In genomic region chr17:68777243-68777855, GRCh38 we compare ENCODE assay signal across 1 cellular context.
TF ChIP-seq lines count a peak whose summit lies in the region.

No MANE protein-coding gene starts in this region.

TF ChIP-seq in HepG2, 621 proteins besides CTCF, POLR2A, EP300 and RAD21 (continued from another document and continues in another):
- no peak for TF ChIP-seq KIAA2018 (CRISPR knock-in tag; IDR thresholded peaks at IDR 0.05; ENCODE audit: borderline replicate concordance)
- no peak for TF ChIP-seq ZNF317 (CRISPR knock-in tag; IDR thresholded peaks at IDR 0.05)
- no peak for TF ChIP-seq NONO (IDR thresholded peaks at IDR 0.05)
- no peak for TF ChIP-seq NONO (CRISPR knock-in tag; conservative IDR thresholded peaks at IDR 0.05)
- TF ChIP-seq SMARCC2 (IDR thresholded peaks at IDR 0.05) = no peak
- no peak for TF ChIP-seq TFAP4 (IDR thresholded peaks at IDR 0.05; ENCODE audit: borderline replicate concordance, low read depth)
- 0 out of 2 replicates have a peak, but pooled peaks have one; percentile 30 for TF ChIP-seq ZNF430 (CRISPR knock-in tag; IDR thresholded peaks at IDR 0.05)
- no peak for TF ChIP-seq ZNF766 (CRISPR knock-in tag; IDR thresholded peaks at IDR 0.05; ENCODE audit: borderline replicate concordance)
- TF ChIP-seq SOX5 (CRISPR knock-in tag; IDR thresholded peaks at IDR 0.05; ENCODE audit: borderline replicate concordance) = peak; percentile 73
- TF ChIP-seq FOSL2 (CRISPR knock-in tag; IDR thresholded peaks at IDR 0.05) = peak; percentile 42
- TF ChIP-seq ZC3H13 (CRISPR knock-in tag; IDR thresholded peaks at IDR 0.05) = no peak
- peak; percentile 40; the same call in 1 of the 2 replicates for TF ChIP-seq HNF1A (IDR thresholded peaks at IDR 0.05; ENCODE audit: low read depth)
- TF ChIP-seq HNF1A (CRISPR knock-in tag; IDR thresholded peaks at IDR 0.05; ENCODE audit: borderline replicate concordance) = no peak
- no peak for TF ChIP-seq ZC3H4 (CRISPR knock-in tag; IDR thresholded peaks at IDR 0.05; ENCODE audit: borderline replicate concordance)
- TF ChIP-seq SOX13 (IDR thresholded peaks at IDR 0.05) = no peak
- peak in 1 of 2 experiments; percentile 48; a peak in 1 of 4 replicates for TF ChIP-seq SOX13 (CRISPR knock-in tag; conservative IDR thresholded peaks at IDR 0.05 in 1 of 2, IDR thresholded peaks at IDR 0.05 in 1 of 2)
- TF ChIP-seq ZSCAN9 (CRISPR knock-in tag; IDR thresholded peaks at IDR 0.05; ENCODE audit: borderline replicate concordance) = peak; percentile 52; the same call in 1 of the 2 replicates
- TF ChIP-seq TARDBP (CRISPR knock-in tag; IDR thresholded peaks at IDR 0.05) = peak; percentile 30
- no peak for TF ChIP-seq ZFP36L2 (CRISPR knock-in tag; IDR thresholded peaks at IDR 0.05)
- no peak for TF ChIP-seq ZNF382 (CRISPR knock-in tag; IDR thresholded peaks at IDR 0.05; ENCODE audit: borderline replicate concordance)
- no peak; the same call in 1 of the 2 replicates for TF ChIP-seq TBX2 (CRISPR knock-in tag; IDR thresholded peaks at IDR 0.05; ENCODE audit: borderline replicate concordance)
- 0 out of 2 replicates have a peak, but pooled peaks have one; percentile 18 for TF ChIP-seq ATF6 (CRISPR knock-in tag; conservative IDR thresholded peaks at IDR 0.05)
- TF ChIP-seq PHB2 (IDR thresholded peaks at IDR 0.05; ENCODE audit: partially characterized antibody) = no peak
- TF ChIP-seq SMAD1 (CRISPR knock-in tag; IDR thresholded peaks at IDR 0.05; ENCODE audit: borderline replicate concordance, low read depth) = no peak
- TF ChIP-seq BCLAF1 (IDR thresholded peaks at IDR 0.05) = no peak
- no peak for TF ChIP-seq ZNF513 (CRISPR knock-in tag; conservative IDR thresholded peaks at IDR 0.05)
- no peak for TF ChIP-seq UBTF (CRISPR knock-in tag; IDR thresholded peaks at IDR 0.05)
- TF ChIP-seq E2F5 (CRISPR knock-in tag; conservative IDR thresholded peaks at IDR 0.05) = no peak
